ENCODE assay signal across 24 cellular contexts in the genomic region with DNA sequence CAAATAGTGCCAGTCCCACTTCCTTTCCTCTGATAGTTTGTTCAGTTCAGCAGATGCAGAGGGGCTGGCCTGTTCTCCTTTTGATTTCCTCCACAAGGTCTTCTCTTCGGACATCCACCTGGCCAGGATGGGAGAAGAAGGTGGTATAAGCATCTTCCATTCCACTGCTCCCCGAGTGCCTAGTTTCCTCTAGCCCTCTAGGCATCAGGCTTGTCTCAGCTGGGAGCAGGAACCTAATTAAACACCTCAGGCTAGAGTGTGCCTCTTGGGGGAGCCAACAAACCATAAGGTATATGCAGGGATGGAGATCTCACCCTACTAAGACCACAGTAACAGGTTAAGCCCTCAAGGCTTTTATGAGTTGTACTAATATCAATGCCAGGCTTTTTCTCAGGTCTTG. TPM values are rescaled to one million over a fixed set of nuclear protein-coding genes. Genes with fewer than 3 reads are reported as not detected.
DNase-seq lines count a peak whose midpoint lies in the region; ATAC-seq and TF ChIP-seq lines count a peak whose summit lies in the region.
"Had no signal": no experiment of that assay in that cellular context is flagged by ENCODE, and none has a peak within 500 bp of the region (broad histone marks: within the 10 kb centered on the region; RNA-seq: fewer than 3 reads in every experiment).

No MANE protein-coding gene starts in this region.

- no peaks in the 10 kb centered on the region for H3K27me3 Mint-ChIP-seq in glutamatergic neuron (ENCODE audit: unreplicated experiment)
- H3K27me3 Mint-ChIP-seq: B cell, progenitor cell of endocrine pancreas had no signal

- no peak overlapping the region for H3K4me3 ChIP-seq in RWPE2 (ENCODE audit: severe bottlenecking)
- H3K4me3 ChIP-seq: dorsolateral prefrontal cortex, HAP-1, neural progenitor cell, stomach, tibial artery had no signal

- TF ChIP-seq CTCF in GM10266 (IDR thresholded peaks at IDR 0.05; ENCODE audit: control insufficient read depth, insufficient read depth, low read depth, missing control alignments): no peak
- TF ChIP-seq CTCF in RWPE2 (IDR thresholded peaks at IDR 0.05; ENCODE audit: poor library complexity, severe bottlenecking): no peak
- TF ChIP-seq CTCF in glutamatergic neuron (IDR thresholded peaks at IDR 0.05; ENCODE audit: partially characterized antibody, unreplicated experiment): no peak

- peaks cover 1% of the 10 kb centered on the region for H3K9me3 Mint-ChIP-seq in glutamatergic neuron (ENCODE audit: unreplicated experiment)
- H3K9me3 Mint-ChIP-seq: neural progenitor cell had no signal

- no peaks in the 10 kb centered on the region for H3K4me1 Mint-ChIP-seq in glutamatergic neuron (ENCODE audit: low read depth, unreplicated experiment)
- H3K4me1 Mint-ChIP-seq: B cell, neural progenitor cell had no signal

- H3K27ac Mint-ChIP-seq in glutamatergic neuron (ENCODE audit: unreplicated experiment): peak overlapping the region; percentile 64
- H3K27ac Mint-ChIP-seq: B cell, neural progenitor cell, progenitor cell of endocrine pancreas had no signal

- H3K4me1 ChIP-seq in RWPE2 (ENCODE audit: insufficient read depth, poor library complexity, severe bottlenecking): no peaks in the 10 kb centered on the region
- H3K4me1 ChIP-seq: neural progenitor cell had no signal

- H3K4me3 Mint-ChIP-seq in glutamatergic neuron (ENCODE audit: unreplicated experiment): no peak overlapping the region
- H3K4me3 Mint-ChIP-seq: B cell, neural progenitor cell had no signal

- DNase-seq in DMS53 (lab: John Stamatoyannopoulos, UW) (peak; percentile 27), DMS53 treated with DMSO at 0.1 percent for 48 hours (lab: John Stamatoyannopoulos, UW; ENCODE audit: unreplicated experiment) (no peak), GM10266 (ENCODE audit: extremely low spot score) (peak; percentile 29), RWPE2 (ENCODE audit: low spot score) (no peak), glutamatergic neuron (no peak)
- DNase-seq in activated CD8-positive, alpha-beta memory T cell treated with anti-CD3 and anti-CD28 coated beads, Interleukin-2, amount 50 U/mL, for 4 hours: no peak
- DNase-seq: activated CD4-positive, alpha-beta T cell treated with anti-CD3 and anti-CD28 coated beads for 1 hour; cerebellar nuclear complex; DND-41; dorsolateral prefrontal cortex; head of caudate nucleus; kidney glomerular epithelial cell; NCI-H1048; NCI-H187 treated with DMSO at 0.1 percent for 48 hours; NCI-H2227 treated with DMSO at 0.1 percent for 48 hours; stomach; tibial artery had no signal

- H3K27ac ChIP-seq in RWPE2 (ENCODE audit: poor library complexity, severe bottlenecking): no peak overlapping the region
- H3K27ac ChIP-seq: dorsolateral prefrontal cortex, neural progenitor cell, stomach, tibial artery had no signal

- TF ChIP-seq POLR2A in GM18505 (IDR thresholded peaks at IDR 0.05; ENCODE audit: borderline replicate concordance, extremely low read depth, insufficient read depth, insufficient read length): no peak

- peaks cover 84% of the 10 kb centered on the region for H3K36me3 ChIP-seq in RWPE2 (ENCODE audit: low read depth)
- H3K36me3 ChIP-seq: neural progenitor cell had no signal

- no peaks in the 10 kb centered on the region for H3K27me3 ChIP-seq in RWPE2 (ENCODE audit: insufficient read depth, poor library complexity, severe bottlenecking)
- H3K27me3 ChIP-seq: dorsolateral prefrontal cortex, neural progenitor cell, stomach, tibial artery had no signal

- no peaks in the 10 kb centered on the region for H3K9me3 ChIP-seq in RWPE2 (ENCODE audit: severe bottlenecking)
- H3K9me3 ChIP-seq: HAP-1, stomach, tibial artery had no signal

- ATAC-seq in RWPE2 (ENCODE audit: low read depth) (peak; percentile 28), GM18505 (IDR thresholded peaks at IDR 0.05; ENCODE audit: unreplicated experiment) (no peak), GM18867 (IDR thresholded peaks at IDR 0.05; ENCODE audit: unreplicated experiment) (no peak)
- ATAC-seq: Right ventricle myocardium inferior had no signal

- peaks cover 4% of the 10 kb centered on the region for H3K36me3 Mint-ChIP-seq in glutamatergic neuron (ENCODE audit: unreplicated experiment)

RNA-seq across cellular contexts. Expression of gene DND1, which starts 0.8 kb away (rescaled TPM):
- 5.4 TPM for total RNA-seq in glutamatergic neuron (ENCODE audit: unreplicated experiment)

RNA-seq across cellular contexts. Expression of gene WDR55, which starts 9.5 kb away (rescaled TPM):
- total RNA-seq in glutamatergic neuron (ENCODE audit: unreplicated experiment): 31.5 TPM

RNA-seq across cellular contexts. Expression of gene HARS1, which starts 17.0 kb away (rescaled TPM):
- 162 TPM for total RNA-seq in glutamatergic neuron (ENCODE audit: unreplicated experiment)

RNA-seq across cellular contexts. Expression of gene HARS2, which starts 17.0 kb away (rescaled TPM):
- 56.7 TPM for total RNA-seq in glutamatergic neuron (ENCODE audit: unreplicated experiment)

RNA-seq across cellular contexts. Expression of gene ZMAT2, which starts 26.0 kb away (rescaled TPM):
- total RNA-seq in glutamatergic neuron (ENCODE audit: unreplicated experiment): 71.3 TPM

Comparison
In these comparisons a context has a peak if more than half of its experiments do, and no peak if none do; other contexts are left out.
1. DNase-seq: peak in DMS53 (single experiment) and GM10266 (single experiment); none in DMS53 treated with DMSO at 0.1 percent for 48 hours (single experiment), RWPE2 (single experiment), glutamatergic neuron (single experiment) and activated CD8-positive, alpha-beta memory T cell treated with anti-CD3 and anti-CD28 coated beads, Interleukin-2, amount 50 U/mL, for 4 hours (single experiment).